Comparison of ENCODE assay signal across 29 cellular contexts in genomic region chr13:83987394-83987793, GRCh38.
"Had no signal": no experiment of that assay in that cellular context is flagged by ENCODE, and none has a peak within 500 bp of the region (broad histone marks: within the 10 kb centered on the region; RNA-seq: fewer than 3 reads in every experiment).

No MANE protein-coding gene starts in this region.

- H3K27ac Mint-ChIP-seq: natural killer cell treated with Interleukin-12 subunit alpha and Interleukin-12 subunit beta and Interleukin-15 and Interleukin-18, amount 100 ng/mL, for 72 hours; nephron progenitor cell; progenitor cell of endocrine pancreas; stimulated activated effector memory CD8-positive, alpha-beta T cell treated with anti-CD3 and anti-CD28 coated beads, Interleukin-12 subunit alpha, Interleukin-12 subunit beta, amount 100 ng/mL, for 72 hours; stimulated activated naive B cell treated with anti-CD40 and anti-IgM and Interleukin-4, amounts not matched to agents 10 μg/mL and 1 μg/mL and 100 μg/mL, for 72 hours; stimulated activated naive CD8-positive, alpha-beta T cell treated with anti-CD3 and anti-CD28 coated beads, Interleukin-15, Interleukin-2, amounts not matched to agents 100 ng/mL and 50 ng/mL, for 24 hours had no signal

- H3K4me3 Mint-ChIP-seq: natural killer cell treated with Interleukin-12 subunit alpha and Interleukin-12 subunit beta and Interleukin-15 and Interleukin-18, amount 100 ng/mL, for 72 hours; nephron progenitor cell; neural crest cell; stimulated activated effector memory CD8-positive, alpha-beta T cell treated with anti-CD3 and anti-CD28 coated beads, Interleukin-12 subunit alpha, Interleukin-12 subunit beta, amount 100 ng/mL, for 72 hours; stimulated activated naive B cell treated with anti-CD40 and anti-IgM and Interleukin-4, amounts not matched to agents 10 μg/mL and 1 μg/mL and 100 μg/mL, for 72 hours; stimulated activated naive CD8-positive, alpha-beta T cell treated with anti-CD3 and anti-CD28 coated beads, Interleukin-15, Interleukin-2, amounts not matched to agents 100 ng/mL and 50 ng/mL, for 24 hours had no signal

- FAIRE-seq: small intestine, urothelium cell line had no signal

- H3K9ac ChIP-seq: parathyroid adenoma had no signal

- H3K27ac ChIP-seq: ovary, parathyroid adenoma, psoas muscle, right lobe of liver, sigmoid colon, stomach, thoracic aorta, thyroid gland, tibial nerve, upper lobe of left lung, vagina had no signal

- H3K27me3 Mint-ChIP-seq: progenitor cell of endocrine pancreas; stimulated activated naive B cell treated with anti-CD40 and anti-IgM and Interleukin-4, amounts not matched to agents 10 μg/mL and 1 μg/mL and 100 μg/mL, for 72 hours; stimulated activated naive CD8-positive, alpha-beta T cell treated with anti-CD3 and anti-CD28 coated beads, Interleukin-15, Interleukin-2, amounts not matched to agents 100 ng/mL and 50 ng/mL, for 24 hours had no signal

- H3K9me3 ChIP-seq: ovary, psoas muscle, right lobe of liver, sigmoid colon, thoracic aorta, thyroid gland, tibial nerve, upper lobe of left lung, vagina had no signal

- H2AFZ ChIP-seq: parathyroid adenoma had no signal

- H3K4me1 ChIP-seq: parathyroid adenoma, psoas muscle, right lobe of liver, sigmoid colon, stomach, thyroid gland, tibial nerve, upper lobe of left lung, vagina had no signal

- DNase-seq: nephron progenitor cell; occipital lobe; ovary; posterior cingulate gyrus; psoas muscle; right cardiac atrium; right lobe of liver; sigmoid colon; small intestine; stimulated activated CD4-positive, alpha-beta T cell treated with anti-CD3 and anti-CD28 coated beads, Interleukin-15, amount 100 ng/mL, for 24 hours; stimulated activated CD4-positive, alpha-beta T cell treated with anti-CD3 and anti-CD28 coated beads, Interleukin-2, amount 100 ng/mL, for 24 hours; stimulated activated CD4-positive, alpha-beta T cell treated with anti-CD3 and anti-CD28 coated beads, Interleukin-2, amount 100 ng/mL, for 48 hours; stimulated activated CD4-positive, alpha-beta T cell treated with anti-CD3 and anti-CD28 coated beads, Interleukin-4, amount 100 ng/mL, for 24 hours; stimulated activated naive B cell treated with anti-CD40 and anti-IgM and Interleukin-4, amounts not matched to agents 10 μg/mL and 1 μg/mL and 100 μg/mL, for 72 hours; stimulated activated naive CD4-positive, alpha-beta T cell treated with Interleukin-2 at 50 U/mL for 16 hours; stomach; thyroid gland; trophoblast cell; upper lobe of left lung had no signal

- H3K36me3 Mint-ChIP-seq: stimulated activated effector memory CD8-positive, alpha-beta T cell treated with anti-CD3 and anti-CD28 coated beads, Interleukin-12 subunit alpha, Interleukin-12 subunit beta, amount 100 ng/mL, for 72 hours; stimulated activated naive B cell treated with anti-CD40 and anti-IgM and Interleukin-4, amounts not matched to agents 10 μg/mL and 1 μg/mL and 100 μg/mL, for 72 hours had no signal

- H3K9me3 Mint-ChIP-seq: nephron progenitor cell; neural crest cell; stimulated activated effector memory CD8-positive, alpha-beta T cell treated with anti-CD3 and anti-CD28 coated beads, Interleukin-12 subunit alpha, Interleukin-12 subunit beta, amount 100 ng/mL, for 72 hours; stimulated activated naive CD8-positive, alpha-beta T cell treated with anti-CD3 and anti-CD28 coated beads, Interleukin-15, Interleukin-2, amounts not matched to agents 100 ng/mL and 50 ng/mL, for 24 hours had no signal

- H3K27me3 ChIP-seq: ovary, right lobe of liver, sigmoid colon, stomach, thyroid gland, tibial nerve, upper lobe of left lung, vagina had no signal

- H3K4me3 ChIP-seq: ovary, psoas muscle, right lobe of liver, sigmoid colon, stomach, thoracic aorta, thyroid gland, tibial nerve, upper lobe of left lung, vagina had no signal

- H3K36me3 ChIP-seq: ovary, right lobe of liver, sigmoid colon, stomach, thoracic aorta, thyroid gland, tibial nerve, upper lobe of left lung, vagina had no signal

- H3K4me1 Mint-ChIP-seq: nephron progenitor cell; neural crest cell; stimulated activated naive B cell treated with anti-CD40 and anti-IgM and Interleukin-4, amounts not matched to agents 10 μg/mL and 1 μg/mL and 100 μg/mL, for 72 hours had no signal

- H3K79me2 ChIP-seq: parathyroid adenoma had no signal

- ATAC-seq: natural killer cell treated with Interleukin-12 subunit alpha and Interleukin-12 subunit beta and Interleukin-15 and Interleukin-18, amount 100 ng/mL, for 72 hours; psoas muscle; right cardiac atrium; right lobe of liver; stimulated activated effector memory CD8-positive, alpha-beta T cell treated with anti-CD3 and anti-CD28 coated beads, Interleukin-12 subunit alpha, Interleukin-12 subunit beta, amount 100 ng/mL, for 72 hours; stimulated activated naive B cell treated with anti-CD40 and anti-IgM and Interleukin-4, amounts not matched to agents 10 μg/mL and 1 μg/mL and 100 μg/mL, for 72 hours had no signal
